ENCODE assay signal across 11 cellular contexts in the genomic region with DNA sequence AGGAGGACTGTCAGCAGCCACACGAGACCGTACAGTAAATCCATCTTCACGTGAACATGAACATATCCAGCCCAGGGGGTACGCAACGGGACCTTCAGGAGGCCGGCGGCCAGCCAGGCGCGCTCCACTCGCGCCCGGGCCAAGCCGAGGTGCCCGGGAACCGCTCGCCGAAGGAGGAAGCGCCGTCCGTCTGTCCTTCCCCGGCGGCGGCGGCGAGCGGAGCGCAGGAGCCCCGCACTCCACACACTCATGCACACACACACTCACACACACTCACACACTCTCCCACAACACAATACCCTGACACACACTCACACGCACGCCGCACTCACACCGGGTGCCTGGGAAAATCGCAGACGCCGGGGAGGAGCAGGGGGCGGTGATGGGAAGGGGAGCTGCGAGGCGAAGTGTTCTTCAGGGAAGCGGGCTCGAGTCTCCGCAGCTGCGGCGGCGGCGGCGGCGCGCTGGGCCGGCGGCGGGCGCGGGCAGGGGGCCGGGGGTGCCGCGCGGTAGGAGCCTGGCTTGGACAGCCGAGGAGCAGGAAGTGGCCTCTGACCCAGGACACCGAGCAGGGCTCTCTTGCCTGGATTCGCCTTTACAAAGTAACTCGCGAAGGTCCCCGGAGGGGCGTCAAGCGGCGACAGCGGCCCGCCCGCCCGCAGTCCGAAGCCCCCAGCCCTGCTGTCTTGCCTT. TPM values are rescaled to one million over a fixed set of nuclear protein-coding genes. Genes with fewer than 3 reads are reported as not detected.
DNase-seq lines count a peak whose midpoint lies in the region; ATAC-seq and TF ChIP-seq lines count a peak whose summit lies in the region.
"Had no signal": no experiment of that assay in that cellular context is flagged by ENCODE, and none has a peak within 500 bp of the region (broad histone marks: within the 10 kb centered on the region; RNA-seq: fewer than 3 reads in every experiment).

No MANE protein-coding gene starts in this region.

- TF ChIP-seq CTCF in lower lobe of right lung (IDR thresholded peaks at IDR 0.05) = no peak
- TF ChIP-seq CTCF in upper lobe of right lung (IDR thresholded peaks at IDR 0.05) = no peak
- no peak for TF ChIP-seq CTCF in mammary epithelial cell (conservative IDR thresholded peaks at IDR 0.05 in 1 of 2, IDR thresholded peaks at IDR 0.05 in 1 of 2; ENCODE audit: extremely low read depth in 1 of 2, insufficient read depth in 1 of 2, low read depth in 1 of 2, low read length in 2 of 2)

- intact Hi-C loops in lower lobe of right lung (cut with DNase I) = no loop called here
- intact Hi-C loops in upper lobe of right lung (cut with DNase I) = no loop called here
- intact Hi-C loops in mammary epithelial cell (cut with micrococcal nuclease) = no loop called here

- H3K27ac Mint-ChIP-seq in activated naive CD8-positive, alpha-beta T cell treated with anti-CD3 and anti-CD28 coated beads, Interleukin-2, amount 10 ng/mL, durations not matched to agents 7 days and 5 days = no peak overlapping the region
- H3K27ac Mint-ChIP-seq in activated naive CD8-positive, alpha-beta T cell treated with anti-CD3 and anti-CD28 coated beads, Interleukin-2, amount 50 U/mL, for 24 hours = no peak overlapping the region

- peak overlapping the region; percentile 19 for H3K4me3 ChIP-seq in lower lobe of right lung
- H3K4me3 ChIP-seq in upper lobe of right lung = no peak overlapping the region
- no peak overlapping the region for H3K4me3 ChIP-seq in mammary epithelial cell (replicated peaks in 1 of 3; ENCODE audit: insufficient read depth in 1 of 3, low read depth in 2 of 3, low read length in 3 of 3)

- H3K36me3 ChIP-seq in lower lobe of right lung (no peaks in the 10 kb centered on the region), upper lobe of right lung (no peaks in the 10 kb centered on the region), mammary epithelial cell (ENCODE audit: insufficient read depth, low read length) (no peaks in the 10 kb centered on the region)

- H3K27ac ChIP-seq in caudate nucleus (ENCODE audit: low read depth, low read length) = peak overlapping the region; percentile 16
- H3K27ac ChIP-seq in lower lobe of right lung = no peak overlapping the region
- no peak overlapping the region for H3K27ac ChIP-seq in upper lobe of right lung
- no peak overlapping the region for H3K27ac ChIP-seq in mammary epithelial cell (ENCODE audit: insufficient read depth, low read depth, low read length)

- no peaks in the 10 kb centered on the region for H3K9me3 Mint-ChIP-seq in activated naive CD8-positive, alpha-beta T cell treated with anti-CD3 and anti-CD28 coated beads, Interleukin-2, amount 10 ng/mL, durations not matched to agents 7 days and 5 days
- no peaks in the 10 kb centered on the region for H3K9me3 Mint-ChIP-seq in activated naive CD8-positive, alpha-beta T cell treated with anti-CD3 and anti-CD28 coated beads, Interleukin-2, amount 50 U/mL, for 24 hours

- no peaks in the 10 kb centered on the region for H3K79me2 ChIP-seq in mammary epithelial cell (ENCODE audit: insufficient read depth, low read length)

- no peak overlapping the region for H2AFZ ChIP-seq in mammary epithelial cell (ENCODE audit: low read depth, low read length)

- H3K4me2 ChIP-seq in mammary epithelial cell (ENCODE audit: insufficient read depth, low read depth, low read length) = no peak overlapping the region

- peaks cover 1% of the 10 kb centered on the region for H3K36me3 Mint-ChIP-seq in activated naive CD8-positive, alpha-beta T cell treated with anti-CD3 and anti-CD28 coated beads, Interleukin-2, amount 10 ng/mL, durations not matched to agents 7 days and 5 days
- H3K36me3 Mint-ChIP-seq in activated naive CD8-positive, alpha-beta T cell treated with anti-CD3 and anti-CD28 coated beads, Interleukin-2, amount 50 U/mL, for 24 hours (ENCODE audit: low read depth) = no peaks in the 10 kb centered on the region

- peaks cover 42% of the 10 kb centered on the region for H3K27me3 Mint-ChIP-seq in activated naive CD8-positive, alpha-beta T cell treated with anti-CD3 and anti-CD28 coated beads, Interleukin-2, amount 10 ng/mL, durations not matched to agents 7 days and 5 days
- peaks cover 35% of the 10 kb centered on the region for H3K27me3 Mint-ChIP-seq in activated naive CD8-positive, alpha-beta T cell treated with anti-CD3 and anti-CD28 coated beads, Interleukin-2, amount 50 U/mL, for 24 hours

- WGBS in mammary epithelial cell (ENCODE audit: low coverage, missing lambda C conversion rate) = 3% methylated on average over 24 of the region's 71 CpGs

- no peak overlapping the region for H3K9ac ChIP-seq in mammary epithelial cell (ENCODE audit: insufficient read depth, low read length)

- CTCF ChIA-PET in mammary epithelial cell (lab: Charles Lee; ENCODE audit: low non-redundant PET) = no interaction called here

- BruUV-seq in mammary epithelial cell (replicated peaks; lab: Mats Ljungman, UMichigan) = no TSS peak

- peaks cover 3% of the 10 kb centered on the region for H3K4me1 Mint-ChIP-seq in activated naive CD8-positive, alpha-beta T cell treated with anti-CD3 and anti-CD28 coated beads, Interleukin-2, amount 10 ng/mL, durations not matched to agents 7 days and 5 days
- H3K4me1 Mint-ChIP-seq in activated naive CD8-positive, alpha-beta T cell treated with anti-CD3 and anti-CD28 coated beads, Interleukin-2, amount 50 U/mL, for 24 hours = peaks cover 3% of the 10 kb centered on the region

- no peak for ATAC-seq in activated naive CD8-positive, alpha-beta T cell treated with anti-CD3 and anti-CD28 coated beads, Interleukin-2, amount 10 ng/mL, durations not matched to agents 7 days and 5 days (ENCODE audit: low read depth)
- ATAC-seq in activated naive CD8-positive, alpha-beta T cell treated with anti-CD3 and anti-CD28 coated beads, Interleukin-2, amount 50 U/mL, for 24 hours = no peak
- ATAC-seq in lower lobe of right lung (no peak), upper lobe of right lung (no peak), GM21515 (IDR thresholded peaks at IDR 0.05; ENCODE audit: unreplicated experiment) (no peak)

- no peaks in the 10 kb centered on the region for H4K20me1 ChIP-seq in mammary epithelial cell (ENCODE audit: insufficient read depth, low read length)

- no peak for DNase-seq in activated naive CD8-positive, alpha-beta T cell treated with anti-CD3 and anti-CD28 coated beads, Interleukin-2, amount 10 ng/mL, durations not matched to agents 7 days and 5 days
- no peak for DNase-seq in activated naive CD8-positive, alpha-beta T cell treated with anti-CD3 and anti-CD28 coated beads, Interleukin-2, amount 50 U/mL, for 24 hours
- DNase-seq in caudate nucleus (lab: John Stamatoyannopoulos, UW) (peak in 28 of 61 donors; percentile 7 to 71 (median 46)), lower lobe of right lung (no peak), upper lobe of right lung (peak; percentile 50), NCI-H2029 treated with DMSO at 0.1 percent for 48 hours (lab: John Stamatoyannopoulos, UW) (no peak), mammary epithelial cell (no peak)
- DNase-seq: activated CD4-positive, alpha-beta T cell treated with anti-CD3 and anti-CD28 coated beads for 4 hours; NCI-H526 had no signal

- no peaks in the 10 kb centered on the region for H3K9me3 ChIP-seq in lower lobe of right lung
- H3K9me3 ChIP-seq in upper lobe of right lung = no peaks in the 10 kb centered on the region
- peaks cover 4% of the 10 kb centered on the region for H3K9me3 ChIP-seq in mammary epithelial cell (replicated peaks; ENCODE audit: insufficient read depth, low read length)

- dilution Hi-C loops in mammary epithelial cell (cut with HindIII; ENCODE audit: low sequenced_read_pairs) = no loop called here

- in situ Hi-C loops in mammary epithelial cell (cut with MboI; ENCODE audit: low sequenced_read_pairs in 2 of 2) = no loop called here

- POLR2A ChIA-PET in activated naive CD8-positive, alpha-beta T cell treated with anti-CD3 and anti-CD28 coated beads, Interleukin-2, amount 10 ng/mL, durations not matched to agents 7 days and 5 days (lab: Charles Lee) = no interaction called here

- H3K4me1 ChIP-seq in lower lobe of right lung (peaks cover 16% of the 10 kb centered on the region), upper lobe of right lung (no peaks in the 10 kb centered on the region), mammary epithelial cell (ENCODE audit: insufficient read depth, low read length) (no peaks in the 10 kb centered on the region)

- H3K27me3 ChIP-seq in lower lobe of right lung (ENCODE audit: low read depth) (peaks cover 45% of the 10 kb centered on the region), upper lobe of right lung (peaks cover 59% of the 10 kb centered on the region), mammary epithelial cell (ENCODE audit: insufficient read depth, low read length) (peaks cover 23% of the 10 kb centered on the region)

- H3K4me3 Mint-ChIP-seq in activated naive CD8-positive, alpha-beta T cell treated with anti-CD3 and anti-CD28 coated beads, Interleukin-2, amount 10 ng/mL, durations not matched to agents 7 days and 5 days = peak overlapping the region; percentile 47
- H3K4me3 Mint-ChIP-seq in activated naive CD8-positive, alpha-beta T cell treated with anti-CD3 and anti-CD28 coated beads, Interleukin-2, amount 50 U/mL, for 24 hours = no peak overlapping the region

RNA-seq across cellular contexts. Expression of a gene that starts 0.7 kb away (rescaled TPM):
- total RNA-seq in activated naive CD8-positive, alpha-beta T cell treated with anti-CD3 and anti-CD28 coated beads, Interleukin-2, amount 10 ng/mL, durations not matched to agents 7 days and 5 days = not detected
- total RNA-seq in lower lobe of right lung = 0.24 TPM
- total RNA-seq in upper lobe of right lung = not detected
- total RNA-seq in mammary epithelial cell = under 1 TPM in 1 of 2 donors, not detected in 1; 0.17 TPM
- not detected for polyA plus RNA-seq in mammary epithelial cell
- polyA minus RNA-seq in mammary epithelial cell = not detected
- total RNA-seq: myocyte had no signal
